ENCODE assay signal across 17 cellular contexts in genomic region chr4:124478518-124478917, GRCh38.
DNase-seq lines count a peak whose midpoint lies in the region; ATAC-seq and TF ChIP-seq lines count a peak whose summit lies in the region.
"Had no signal": no experiment of that assay in that cellular context is flagged by ENCODE, and none has a peak within 500 bp of the region (broad histone marks: within the 10 kb centered on the region; RNA-seq: fewer than 3 reads in every experiment).

No MANE protein-coding gene starts in this region.

- DNase-seq in DMS53 treated with DMSO at 0.1 percent for 48 hours (lab: John Stamatoyannopoulos, UW; ENCODE audit: unreplicated experiment), result peak; percentile 12
- DNase-seq in SK-N-DZ (ENCODE audit: low spot score), result peak; percentile 42
- DNase-seq in endothelial cell (ENCODE audit: low spot score), result no peak
- peak; percentile 17 for DNase-seq in mesendoderm
- DNase-seq in NCI-H2227 treated with DMSO at 0.1 percent for 48 hours (lab: John Stamatoyannopoulos, UW), result no peak
- DNase-seq in iPS-NIHi7 (ENCODE audit: extremely low spot score), result no peak
- DNase-seq in NCI-H1417 treated with DMSO at 0.1 percent for 48 hours (lab: John Stamatoyannopoulos, UW), result no peak
- DNase-seq: C1 segment of cervical spinal cord, DND-41, NCI-H1417, NCI-H187 treated with DMSO at 0.1 percent for 48 hours, NCI-H526, PC-9 had no signal

- ATAC-seq in HG03442 (IDR thresholded peaks at IDR 0.05; ENCODE audit: unreplicated experiment), result no peak

- no peak overlapping the region for H4K5ac ChIP-seq in mesendoderm (ENCODE audit: low read length)

- no peak for TF ChIP-seq CTCF in endothelial cell (IDR thresholded peaks at IDR 0.05; ENCODE audit: unreplicated experiment)

- no peak overlapping the region for H4K8ac ChIP-seq in mesendoderm (ENCODE audit: low read depth, low read length)

- no peak overlapping the region for H3K9ac ChIP-seq in mesendoderm (ENCODE audit: low read length)
- H3K9ac ChIP-seq: KMS-11 had no signal

- H3K4me1 ChIP-seq in mesendoderm (ENCODE audit: control insufficient read depth, low read depth, low read length), result peaks cover 6% of the 10 kb centered on the region

- no peak overlapping the region for H3K27ac ChIP-seq in mesendoderm (ENCODE audit: low read depth, low read length)
- H3K27ac ChIP-seq: HL-60, KMS-11, PC-9 had no signal

- no peaks in the 10 kb centered on the region for H3K79me2 ChIP-seq in mesendoderm (ENCODE audit: control insufficient read depth, insufficient read depth, low read length)

- no peaks in the 10 kb centered on the region for H3K36me3 ChIP-seq in mesendoderm (ENCODE audit: control insufficient read depth, insufficient read depth, low read length)
- H3K36me3 ChIP-seq: HAP-1 had no signal

- peak overlapping the region; percentile 80 for H3K27ac Mint-ChIP-seq in endothelial cell (ENCODE audit: unreplicated experiment)

- no peak overlapping the region for H3K4me3 ChIP-seq in mesendoderm (ENCODE audit: low read length)
- H3K4me3 ChIP-seq: HAP-1, PC-9 had no signal

- no peak overlapping the region for H2AK5ac ChIP-seq in mesendoderm (ENCODE audit: low read length)

- H3K79me1 ChIP-seq in mesendoderm (ENCODE audit: low read length), result no peaks in the 10 kb centered on the region

- H3K56ac ChIP-seq in mesendoderm (ENCODE audit: low read length), result no peak overlapping the region

- H2BK15ac ChIP-seq in mesendoderm (replicated peaks; ENCODE audit: low read depth), result no peak overlapping the region

- no peak overlapping the region for H3K4ac ChIP-seq in mesendoderm (ENCODE audit: low read depth, low read length)

- no peak overlapping the region for H2BK120ac ChIP-seq in mesendoderm (ENCODE audit: low read depth, low read length)

- H2BK5ac ChIP-seq in mesendoderm (ENCODE audit: low read length), result no peak overlapping the region

- H3K9me3 Mint-ChIP-seq in endothelial cell (ENCODE audit: unreplicated experiment), result no peaks in the 10 kb centered on the region

- no peak overlapping the region for H3K4me3 Mint-ChIP-seq in endothelial cell (ENCODE audit: unreplicated experiment)

- H3K23ac ChIP-seq in mesendoderm (ENCODE audit: low read length), result no peak overlapping the region

- H3K27me3 ChIP-seq in mesendoderm (ENCODE audit: insufficient read depth, low read length, poor library complexity), result no peaks in the 10 kb centered on the region

- no peaks in the 10 kb centered on the region for H3K27me3 Mint-ChIP-seq in endothelial cell (ENCODE audit: unreplicated experiment)

- peaks cover 20% of the 10 kb centered on the region for H3K4me1 Mint-ChIP-seq in endothelial cell (ENCODE audit: unreplicated experiment)

- no peak overlapping the region for H3K18ac ChIP-seq in mesendoderm (ENCODE audit: low read length)

- peaks cover 8% of the 10 kb centered on the region for H3K36me3 Mint-ChIP-seq in endothelial cell (ENCODE audit: low read depth, unreplicated experiment)

- no peak overlapping the region for H3K4me2 ChIP-seq in mesendoderm (ENCODE audit: low read length)
- H3K4me2 ChIP-seq: KMS-11, PC-9 had no signal

- no CpG with 5 or more reads among the region's 1 CpG for WGBS in mesendoderm (ENCODE audit: extremely low coverage, insufficient coverage, low lambda C conversion rate)

Comparison
In these comparisons a context has a peak if more than half of its experiments do, and no peak if none do; other contexts are left out.
1. DNase-seq: peak in DMS53 treated with DMSO at 0.1 percent for 48 hours (single experiment), SK-N-DZ (single experiment) and mesendoderm (single experiment); none in endothelial cell (single experiment), NCI-H2227 treated with DMSO at 0.1 percent for 48 hours (single experiment), iPS-NIHi7 (single experiment) and NCI-H1417 treated with DMSO at 0.1 percent for 48 hours (single experiment).